In the genomic region with DNA sequence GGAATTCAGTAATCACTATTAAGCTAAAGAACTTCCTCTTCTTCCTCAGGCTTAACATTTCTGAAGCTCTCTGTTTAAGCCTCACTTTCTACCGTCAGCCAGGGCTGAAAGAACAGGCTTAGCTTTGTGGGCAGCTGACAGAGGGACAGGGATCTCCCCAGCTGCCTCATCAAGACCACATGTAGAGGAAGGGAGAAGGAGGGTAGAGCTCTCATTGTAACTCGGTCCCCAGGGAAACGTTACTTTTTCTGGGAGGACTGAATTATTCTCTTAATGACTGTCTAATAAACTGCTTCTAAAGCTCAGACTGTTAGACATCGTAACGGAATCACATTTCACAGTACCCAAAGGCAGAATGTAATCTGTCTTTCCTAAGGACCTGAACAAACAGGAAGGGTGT, we compare ENCODE assay signal across 12 cellular contexts.
DNase-seq lines count a peak whose midpoint lies in the region; ATAC-seq and TF ChIP-seq lines count a peak whose summit lies in the region.
"Had no signal": no experiment of that assay in that cellular context is flagged by ENCODE, and none has a peak within 500 bp of the region (broad histone marks: within the 10 kb centered on the region; RNA-seq: fewer than 3 reads in every experiment).

No MANE protein-coding gene starts in this region.

- no peaks in the 10 kb centered on the region for H3K27me3 ChIP-seq in layer of hippocampus (ENCODE audit: control insufficient read depth, insufficient read depth, low read length)
- no peaks in the 10 kb centered on the region for H3K27me3 ChIP-seq in left lung

- no peak for TF ChIP-seq CTCF in GM10266 (IDR thresholded peaks at IDR 0.05; ENCODE audit: control insufficient read depth, insufficient read depth, low read depth, missing control alignments)
- no peak for TF ChIP-seq CTCF in left lung (IDR thresholded peaks at IDR 0.05)

- no peaks in the 10 kb centered on the region for H3K9me3 ChIP-seq in left lung

- H3K4me1 ChIP-seq in left lung: no peaks in the 10 kb centered on the region

- peak; percentile 65 for ATAC-seq in HG02610 (IDR thresholded peaks at IDR 0.05; ENCODE audit: unreplicated experiment)
- no peak for ATAC-seq in left lung
- ATAC-seq: activated naive CD8-positive, alpha-beta T cell treated with anti-CD3 and anti-CD28 coated beads, Interleukin-2, amount 50 U/mL, for 24 hours; esophagus mucosa; left ventricle myocardium superior had no signal

- no peaks in the 10 kb centered on the region for H3K36me3 ChIP-seq in left lung

- H3K4me3 ChIP-seq in left lung: no peak overlapping the region

- DNase-seq in GM10266 (ENCODE audit: extremely low spot score) (peak; percentile 11), NCI-H748 treated with DMSO at 0.1 percent for 48 hours (lab: John Stamatoyannopoulos, UW) (peak; percentile 42), SK-N-DZ (ENCODE audit: low spot score) (no peak), NCI-H2227 (lab: John Stamatoyannopoulos, UW; ENCODE audit: unreplicated experiment) (no peak), NCI-H1694 (lab: John Stamatoyannopoulos, UW) (no peak), left lung (no peak)
- DNase-seq: activated CD4-positive, alpha-beta T cell treated with anti-CD3 and anti-CD28 coated beads for 4 hours; activated naive CD8-positive, alpha-beta T cell treated with anti-CD3 and anti-CD28 coated beads, Interleukin-2, amount 50 U/mL, for 24 hours; left ventricle myocardium superior had no signal

- H3K27ac ChIP-seq in layer of hippocampus (ENCODE audit: low read depth, low read length) (peak overlapping the region; percentile 13), left lung (no peak overlapping the region)

- intact Hi-C loops in left lung (cut with DNase I): no loop called here

Comparison
In these comparisons a context has a peak if more than half of its experiments do, and no peak if none do; other contexts are left out.
1. DNase-seq: peak in GM10266 (single experiment) and NCI-H748 treated with DMSO at 0.1 percent for 48 hours (single experiment); none in SK-N-DZ (single experiment), NCI-H2227 (single experiment), NCI-H1694 (single experiment) and left lung (0 of 2).